ENCODE assay signal across 11 cellular contexts in the genomic region with DNA sequence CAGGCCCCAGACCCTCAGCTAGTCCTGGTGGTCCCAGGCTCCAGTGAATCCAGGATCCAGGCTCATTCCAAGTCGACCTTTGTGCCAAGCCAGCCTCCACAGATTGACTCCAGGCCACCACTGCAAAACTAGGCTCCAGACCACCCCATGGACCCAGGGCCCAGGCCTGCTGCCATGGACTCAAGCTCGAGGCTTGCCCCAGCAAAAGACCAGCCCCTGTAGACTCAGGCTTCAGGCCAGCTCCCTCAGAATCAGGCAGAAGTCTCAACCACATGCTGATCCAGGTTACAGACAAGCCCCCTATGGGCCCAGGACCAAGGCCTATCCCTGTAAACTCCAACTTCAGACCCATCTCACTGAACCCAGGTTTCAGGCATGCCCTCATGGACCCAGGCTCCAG.
"Had no signal": no experiment of that assay in that cellular context is flagged by ENCODE, and none has a peak within 500 bp of the region (broad histone marks: within the 10 kb centered on the region; RNA-seq: fewer than 3 reads in every experiment).

No MANE protein-coding gene starts in this region.

- H3K9me3 ChIP-seq: HAP-1 had no signal

- DNase-seq: GM23248, GOT3, H7, H9, HCEC 1CT, HFFc6 had no signal

- H3K4me1 ChIP-seq: HAP-1 had no signal

- H3K27ac ChIP-seq: GM23248 had no signal

- H3K9ac ChIP-seq: GM23248 had no signal

- H2AFZ ChIP-seq: GM23248, GM23338 had no signal

- H3K4me2 ChIP-seq: GM23338 had no signal

- ATAC-seq: GM23338, HCT116 had no signal

- H3K36me3 ChIP-seq: HAP-1 had no signal

- H3K4me3 ChIP-seq: GM23248, GM23338, HAP-1 had no signal

- FAIRE-seq: H1, H54 had no signal
